Comparison of ENCODE assay signal across 20 cellular contexts in genomic region chr12:109589240-109589590, GRCh38.
"Had no signal": no experiment of that assay in that cellular context is flagged by ENCODE, and none has a peak within 500 bp of the region (broad histone marks: within the 10 kb centered on the region; RNA-seq: fewer than 3 reads in every experiment).

No MANE protein-coding gene starts in this region.

- DNase-seq: activated CD4-positive, alpha-beta T cell treated with anti-CD3 and anti-CD28 coated beads for 36 hours; activated CD4-positive, alpha-beta T cell treated with anti-CD3 and anti-CD28 coated beads, Interleukin-2, amount 50 U/mL, for 48 hours; activated CD8-positive, alpha-beta memory T cell treated with anti-CD3 and anti-CD28 coated beads, Interleukin-2, amount 10 ng/mL, durations not matched to agents 7 days and 5 days; activated naive CD4-positive, alpha-beta T cell treated with Interleukin-2 at 50 U/mL for 16 hours; activated naive CD8-positive, alpha-beta T cell treated with anti-CD3 and anti-CD28 coated beads, Interleukin-2, amount 10 ng/mL, durations not matched to agents 7 days and 5 days; activated T-cell treated with anti-CD3 and anti-CD28 coated beads, Interleukin-2, amount 50 U/mL, for 1 hour; body of pancreas; central memory CD4-positive, alpha-beta T cell; head of caudate nucleus; spleen; stimulated activated naive B cell treated with anti-CD40 and anti-IgM and Interleukin-4, amounts not matched to agents 10 μg/mL and 1 μg/mL and 100 μg/mL, for 72 hours; T-helper 2 cell; uterus had no signal

- FAIRE-seq: endometrium, frontal cortex, keratinocyte, pancreas had no signal

- H3K4me3 ChIP-seq: body of pancreas, colonic mucosa, pancreas, spleen, transverse colon, uterus had no signal

- H3K27me3 ChIP-seq: body of pancreas, colonic mucosa, pancreas, spleen, transverse colon, uterus had no signal

- ATAC-seq: activated CD4-positive, alpha-beta T cell treated with anti-CD3 and anti-CD28 coated beads for 36 hours; activated CD8-positive, alpha-beta memory T cell treated with anti-CD3 and anti-CD28 coated beads, Interleukin-2, amount 10 ng/mL, durations not matched to agents 7 days and 5 days; activated T-helper 17 cell treated with anti-CD3 and anti-CD28 coated beads, Interleukin-2, amount 50 U/mL, for 72 hours; body of pancreas; stimulated activated naive B cell treated with anti-CD40 and anti-IgM and Interleukin-4, amounts not matched to agents 10 μg/mL and 1 μg/mL and 100 μg/mL, for 72 hours had no signal

- H3K27ac ChIP-seq: body of pancreas, colonic mucosa, pancreas, spleen, transverse colon, uterus had no signal

- H3K9me3 ChIP-seq: body of pancreas, colonic mucosa, pancreas, spleen, transverse colon, uterus had no signal

- H3K4me1 ChIP-seq: body of pancreas, colonic mucosa, pancreas, spleen, transverse colon, uterus had no signal

- H3K36me3 ChIP-seq: colonic mucosa, pancreas, transverse colon, uterus had no signal
